ENCODE assay signal across 8 cellular contexts in the genomic region with DNA sequence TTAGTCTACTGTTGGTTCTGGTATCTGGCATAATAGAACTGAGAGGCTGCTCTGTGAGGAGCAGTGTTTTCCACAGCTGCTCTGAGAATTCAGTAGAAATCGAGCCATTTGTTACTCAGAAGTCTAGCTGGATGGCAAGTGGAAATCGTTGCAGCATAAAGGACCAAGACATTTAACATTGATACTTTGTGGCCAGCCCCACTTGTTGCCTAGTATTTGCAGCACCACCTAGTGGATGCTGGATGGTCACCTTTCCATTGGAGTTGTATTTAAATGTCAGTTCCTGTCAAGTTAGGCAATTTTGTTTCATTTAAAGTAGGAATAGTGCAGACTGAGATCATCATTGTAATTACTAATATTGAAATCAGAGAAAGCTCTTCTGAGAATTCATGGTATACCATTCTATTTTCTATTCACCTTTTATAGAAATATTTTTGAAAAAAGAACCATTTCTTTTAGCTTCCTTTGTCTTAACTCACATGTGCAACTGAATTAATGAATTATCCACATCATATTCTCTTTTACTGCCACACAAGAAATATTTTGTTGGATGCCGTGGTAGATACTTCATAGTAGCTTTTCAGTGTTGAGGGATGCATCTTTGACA.
A peak's percentile ranks its signal among the peaks of the same experiment; 100 is the strongest.
DNase-seq lines count a peak whose midpoint lies in the region; ATAC-seq and TF ChIP-seq lines count a peak whose summit lies in the region.

No MANE protein-coding gene starts in this region.

- no peak overlapping the region for H3K4me3 Mint-ChIP-seq in activated CD4-positive, alpha-beta memory T cell treated with anti-CD3 and anti-CD28 coated beads for 36 hours
- H3K4me3 Mint-ChIP-seq in endothelial cell (ENCODE audit: unreplicated experiment) (no peak overlapping the region), naive B cell (peak overlapping the region in 1 of 8 donors; percentile 25)
- no peak overlapping the region for H3K4me3 Mint-ChIP-seq in stimulated activated naive CD8-positive, alpha-beta T cell treated with anti-CD3 and anti-CD28 coated beads, Interleukin-15, amount 100 ng/mL, for 72 hours

- H3K9me3 Mint-ChIP-seq in activated CD4-positive, alpha-beta memory T cell treated with anti-CD3 and anti-CD28 coated beads for 36 hours: peaks cover 8% of the 10 kb centered on the region
- H3K9me3 Mint-ChIP-seq in endothelial cell (ENCODE audit: unreplicated experiment) (no peaks in the 10 kb centered on the region), naive B cell (peaks cover 0 to 5% (median 0%) of the 10 kb centered on the region in 7 donors)
- H3K9me3 Mint-ChIP-seq in stimulated activated naive CD8-positive, alpha-beta T cell treated with anti-CD3 and anti-CD28 coated beads, Interleukin-15, amount 100 ng/mL, for 72 hours: peaks cover 3 to 8% of the 10 kb centered on the region in 2 donors

- in situ Hi-C loops in ACHN (cut with HindIII; ENCODE audit: low pct_ligation_motif_present, low pct_unique_long_range_greater_than_20kb, low sequenced_read_pairs): no loop called here

- H3K36me3 Mint-ChIP-seq in activated CD4-positive, alpha-beta memory T cell treated with anti-CD3 and anti-CD28 coated beads for 36 hours: peaks cover 22% of the 10 kb centered on the region
- H3K36me3 Mint-ChIP-seq in endothelial cell (ENCODE audit: low read depth, unreplicated experiment): peaks cover 17% of the 10 kb centered on the region
- H3K36me3 Mint-ChIP-seq in naive B cell: peaks cover 2 to 15% of the 10 kb centered on the region in 2 donors

- H3K27me3 Mint-ChIP-seq in activated CD4-positive, alpha-beta memory T cell treated with anti-CD3 and anti-CD28 coated beads for 36 hours: no peaks in the 10 kb centered on the region
- H3K27me3 Mint-ChIP-seq in endothelial cell (ENCODE audit: unreplicated experiment): peaks cover 2% of the 10 kb centered on the region
- H3K27me3 Mint-ChIP-seq in naive B cell: no peaks in the 10 kb centered on the region
- no peaks in the 10 kb centered on the region for H3K27me3 Mint-ChIP-seq in stimulated activated naive CD8-positive, alpha-beta T cell treated with anti-CD3 and anti-CD28 coated beads, Interleukin-15, amount 100 ng/mL, for 72 hours

- intact Hi-C loops in activated CD4-positive, alpha-beta memory T cell treated with anti-CD3 and anti-CD28 coated beads for 36 hours (cut with micrococcal nuclease): loop anchor here (1.0 to 5.0 kb wide), 7 partner anchors 9 to 892 kb away; a partner anchor contains a TSS

- no peak overlapping the region for H3K27ac Mint-ChIP-seq in activated CD4-positive, alpha-beta memory T cell treated with anti-CD3 and anti-CD28 coated beads for 36 hours
- H3K27ac Mint-ChIP-seq in endothelial cell (ENCODE audit: unreplicated experiment) (no peak overlapping the region), naive B cell (peak overlapping the region in 2 of 6 donors; percentile 4 to 44)
- no peak overlapping the region for H3K27ac Mint-ChIP-seq in stimulated activated naive CD8-positive, alpha-beta T cell treated with anti-CD3 and anti-CD28 coated beads, Interleukin-15, amount 100 ng/mL, for 72 hours

- CTCF ChIA-PET in activated CD4-positive, alpha-beta memory T cell treated with anti-CD3 and anti-CD28 coated beads for 36 hours (lab: Charles Lee): interaction anchor here (0.7 to 4.8 kb wide), 27 partner anchors 10 to 1028 kb away, joined by 3 to 68 read pairs (median 6); a partner anchor contains a TSS

- H3K4me1 Mint-ChIP-seq in activated CD4-positive, alpha-beta memory T cell treated with anti-CD3 and anti-CD28 coated beads for 36 hours (ENCODE audit: low read depth): peaks cover 46% of the 10 kb centered on the region
- H3K4me1 Mint-ChIP-seq in endothelial cell (ENCODE audit: unreplicated experiment) (peaks cover 11% of the 10 kb centered on the region), naive B cell (peaks cover 38 to 53% (median 50%) of the 10 kb centered on the region in 3 donors)
- peaks cover 45% of the 10 kb centered on the region for H3K4me1 Mint-ChIP-seq in stimulated activated naive CD8-positive, alpha-beta T cell treated with anti-CD3 and anti-CD28 coated beads, Interleukin-15, amount 100 ng/mL, for 72 hours

- POLR2A ChIA-PET in activated CD4-positive, alpha-beta memory T cell treated with anti-CD3 and anti-CD28 coated beads for 36 hours (lab: Charles Lee): interaction anchor here (1.0 to 1.5 kb wide), 6 partner anchors 9 to 1028 kb away, joined by 3 to 9 read pairs (median 4); a partner anchor contains a TSS

- peak; percentile 69 for ATAC-seq in GM18502 (IDR thresholded peaks at IDR 0.05; ENCODE audit: poor library complexity, unreplicated experiment)
- peak; percentile 72 for ATAC-seq in HG02981 (IDR thresholded peaks at IDR 0.05; ENCODE audit: unreplicated experiment)
- peak; percentile 84 for ATAC-seq in naive B cell (ENCODE audit: low read depth in 2 of 2)
- ATAC-seq in stimulated activated naive CD8-positive, alpha-beta T cell treated with anti-CD3 and anti-CD28 coated beads, Interleukin-15, amount 100 ng/mL, for 72 hours: peak; percentile 87

- TF ChIP-seq CTCF in endothelial cell (IDR thresholded peaks at IDR 0.05; ENCODE audit: unreplicated experiment): peak; percentile 69

- DNase-seq in ACHN: peak; percentile 70
- peak; percentile 91 for DNase-seq in NCI-H748 (lab: John Stamatoyannopoulos, UW; ENCODE audit: unreplicated experiment)
- peak; percentile 78 for DNase-seq in activated CD4-positive, alpha-beta memory T cell treated with anti-CD3 and anti-CD28 coated beads for 36 hours
- peak; percentile 59 for DNase-seq in endothelial cell (ENCODE audit: low spot score)
- peak; percentile 51 for DNase-seq in naive B cell
- peak; percentile 30 to 69 for DNase-seq in stimulated activated naive CD8-positive, alpha-beta T cell treated with anti-CD3 and anti-CD28 coated beads, Interleukin-15, amount 100 ng/mL, for 72 hours

Comparison
In these comparisons a context has a peak if more than half of its experiments do, and no peak if none do; other contexts are left out.
1. Peak in every context shown above with its lines: DNase-seq and ATAC-seq.